1 cellular context compared by ENCODE assay signal in genomic region chr5:176810084-176810597, GRCh38.
A peak's percentile ranks its signal among the peaks of the same experiment; 100 is the strongest.
TF ChIP-seq lines count a peak whose summit lies in the region.

Gene UNC5A, plus strand, starts transcription at chr5:176810559. Its CDS starts 192 bp downstream, at chr5:176810751.

TF ChIP-seq in K562, 482 proteins besides CTCF, POLR2A, EP300 and RAD21 (continued from another document):
- TF ChIP-seq, protein P1, sequence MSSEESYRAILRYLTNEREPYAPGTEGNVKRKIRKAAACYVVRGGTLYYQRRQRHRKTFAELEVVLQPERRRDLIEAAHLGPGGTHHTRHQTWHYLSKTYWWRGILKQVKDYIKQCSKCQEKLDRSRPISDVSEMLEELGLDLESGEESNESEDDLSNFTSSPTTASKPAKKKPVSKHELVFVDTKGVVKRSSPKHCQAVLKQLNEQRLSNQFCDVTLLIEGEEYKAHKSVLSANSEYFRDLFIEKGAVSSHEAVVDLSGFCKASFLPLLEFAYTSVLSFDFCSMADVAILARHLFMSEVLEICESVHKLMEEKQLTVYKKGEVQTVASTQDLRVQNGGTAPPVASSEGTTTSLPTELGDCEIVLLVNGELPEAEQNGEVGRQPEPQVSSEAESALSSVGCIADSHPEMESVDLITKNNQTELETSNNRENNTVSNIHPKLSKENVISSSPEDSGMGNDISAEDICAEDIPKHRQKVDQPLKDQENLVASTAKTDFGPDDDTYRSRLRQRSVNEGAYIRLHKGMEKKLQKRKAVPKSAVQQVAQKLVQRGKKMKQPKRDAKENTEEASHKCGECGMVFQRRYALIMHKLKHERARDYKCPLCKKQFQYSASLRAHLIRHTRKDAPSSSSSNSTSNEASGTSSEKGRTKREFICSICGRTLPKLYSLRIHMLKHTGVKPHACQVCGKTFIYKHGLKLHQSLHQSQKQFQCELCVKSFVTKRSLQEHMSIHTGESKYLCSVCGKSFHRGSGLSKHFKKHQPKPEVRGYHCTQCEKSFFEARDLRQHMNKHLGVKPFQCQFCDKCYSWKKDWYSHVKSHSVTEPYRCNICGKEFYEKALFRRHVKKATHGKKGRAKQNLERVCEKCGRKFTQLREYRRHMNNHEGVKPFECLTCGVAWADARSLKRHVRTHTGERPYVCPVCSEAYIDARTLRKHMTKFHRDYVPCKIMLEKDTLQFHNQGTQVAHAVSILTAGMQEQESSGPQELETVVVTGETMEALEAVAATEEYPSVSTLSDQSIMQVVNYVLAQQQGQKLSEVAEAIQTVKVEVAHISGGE (CRISPR knock-in tag; IDR thresholded peaks at IDR 0.05): no peak
- TF ChIP-seq NCOA4 (IDR thresholded peaks at IDR 0.05; ENCODE audit: partially characterized antibody): no peak
- no peak for TF ChIP-seq ZNF232 (CRISPR knock-in tag; IDR thresholded peaks at IDR 0.05)
- TF ChIP-seq VEZF1 (CRISPR knock-in tag; IDR thresholded peaks at IDR 0.05): peak; percentile 83
- peak; percentile 63 to 89 for TF ChIP-seq MAZ (CRISPR knock-in tag; conservative IDR thresholded peaks at IDR 0.05 in 1 of 2, IDR thresholded peaks at IDR 0.05 in 1 of 2)
- TF ChIP-seq ZNF583 (CRISPR knock-in tag; IDR thresholded peaks at IDR 0.05): no peak
- TF ChIP-seq SPI1 (IDR thresholded peaks at IDR 0.05; ENCODE audit: borderline replicate concordance, low read depth, low read length): no peak
- TF ChIP-seq E2F6 (IDR thresholded peaks at IDR 0.05; ENCODE audit: borderline replicate concordance in 1 of 2, extremely low read depth in 1 of 2, insufficient read depth in 1 of 2, insufficient read length in 1 of 2, low read depth in 1 of 2, low read length in 1 of 2, poor library complexity in 1 of 2, severe bottlenecking in 1 of 2): peak in 1 of 2 experiments; percentile 63
